Comparison of ENCODE assay signal across 37 cellular contexts in genomic region chr16:2282262-2282661, GRCh38. TPM values are rescaled to one million over a fixed set of nuclear protein-coding genes. Genes with fewer than 3 reads are reported as not detected.
"Had no signal": no experiment of that assay in that cellular context is flagged by ENCODE, and none has a peak within 500 bp of the region (broad histone marks: within the 10 kb centered on the region; RNA-seq: fewer than 3 reads in every experiment).

No MANE protein-coding gene starts in this region.

- H3K9me3 ChIP-seq: ascending aorta had no signal

- ATAC-seq: activated CD4-positive, alpha-beta T cell treated with anti-CD3 and anti-CD28 coated beads for 36 hours; activated CD4-positive, CD25-positive, alpha-beta regulatory T cell treated with anti-CD3 and anti-CD28 coated beads, Interleukin-2, amount 50 U/mL, for 24 hours; activated CD8-positive, alpha-beta memory T cell treated with anti-CD3 and anti-CD28 coated beads, Interleukin-2, amount 10 ng/mL, durations not matched to agents 7 days and 5 days; activated CD8-positive, alpha-beta T cell treated with anti-CD3 and anti-CD28 coated beads, Interleukin-2, amount 10 ng/mL, durations not matched to agents 7 days and 5 days; activated naive CD8-positive, alpha-beta T cell treated with anti-CD3 and anti-CD28 coated beads, Interleukin-2, amount 50 U/mL, for 24 hours; WTC11 had no signal

- H3K27ac Mint-ChIP-seq: activated CD4-positive, alpha-beta memory T cell treated with anti-CD3 and anti-CD28 coated beads, Interleukin-2, amount 10 ng/mL, durations not matched to agents 7 days and 5 days; activated CD4-positive, alpha-beta T cell treated with anti-CD3 and anti-CD28 coated beads for 36 hours; activated CD4-positive, alpha-beta T cell treated with anti-CD3 and anti-CD28 coated beads, Interleukin-2, amount 10 ng/mL, durations not matched to agents 7 days and 5 days; activated CD8-positive, alpha-beta memory T cell treated with anti-CD3 and anti-CD28 coated beads, Interleukin-2, amount 10 ng/mL, durations not matched to agents 7 days and 5 days; activated CD8-positive, alpha-beta T cell treated with anti-CD3 and anti-CD28 coated beads, Interleukin-2, amount 10 ng/mL, durations not matched to agents 7 days and 5 days; activated naive CD4-positive, alpha-beta T cell treated with anti-CD3 and anti-CD28 coated beads, Interleukin-2, amount 10 ng/mL, durations not matched to agents 7 days and 5 days; activated naive CD4-positive, alpha-beta T cell treated with anti-CD3 and anti-CD28 coated beads, Interleukin-2, amount 50 U/mL, for 24 hours; activated naive CD8-positive, alpha-beta T cell; activated naive CD8-positive, alpha-beta T cell treated with anti-CD3 and anti-CD28 coated beads, Interleukin-2, amount 10 ng/mL, durations not matched to agents 7 days and 5 days; activated naive CD8-positive, alpha-beta T cell treated with anti-CD3 and anti-CD28 coated beads, Interleukin-2, amount 50 U/mL, for 24 hours; activated T-cell treated with anti-CD3 and anti-CD28 coated beads, Interleukin-2, amount 50 U/mL, for 24 hours; activated T-helper 2 cell treated with anti-CD3 and anti-CD28 coated beads, Interferon-gamma antibody, Interleukin-2, Interleukin-4, amounts not matched to agents 10 μg/mL and 5 μg/mL and 100 μg/mL, durations not matched to agents 14 hours and 24 hours and 36 hours; brain; T-helper 1 cell treated with Interleukin-12 subunit alpha and Interleukin-12 subunit beta and Interleukin-4 antibody, amounts not matched to agents 30 μg/mL and 1 μg/mL, for 36 hours; T-helper 2 cell treated with Interferon-gamma antibody and Interleukin-4, amounts not matched to agents 5 μg/mL and 100 μg/mL, for 36 hours; WTC11 had no signal

- DNase-seq: activated CD4-positive, alpha-beta memory T cell treated with anti-CD3 and anti-CD28 coated beads, Interleukin-2, amount 10 ng/mL, durations not matched to agents 7 days and 5 days; activated CD4-positive, alpha-beta T cell treated with anti-CD3 and anti-CD28 coated beads for 1 hour; activated CD4-positive, alpha-beta T cell treated with anti-CD3 and anti-CD28 coated beads for 36 hours; activated CD4-positive, alpha-beta T cell treated with anti-CD3 and anti-CD28 coated beads for 48 hours; activated CD4-positive, alpha-beta T cell treated with anti-CD3 and anti-CD28 coated beads, Interleukin-2, amount 10 ng/mL, durations not matched to agents 7 days and 5 days; activated CD4-positive, alpha-beta T cell treated with anti-CD3 and anti-CD28 coated beads, Interleukin-2, amount 50 U/mL, for 48 hours; activated CD4-positive, CD25-positive, alpha-beta regulatory T cell; activated CD8-positive, alpha-beta memory T cell treated with anti-CD3 and anti-CD28 coated beads for 24 hours; activated CD8-positive, alpha-beta memory T cell treated with anti-CD3 and anti-CD28 coated beads, Interleukin-2, amount 10 ng/mL, durations not matched to agents 7 days and 5 days; activated CD8-positive, alpha-beta memory T cell treated with anti-CD3 and anti-CD28 coated beads, Interleukin-2, amount 50 U/mL, for 48 hours; activated CD8-positive, alpha-beta T cell treated with anti-CD3 and anti-CD28 coated beads, Interleukin-2, amount 10 ng/mL, durations not matched to agents 7 days and 5 days; activated effector memory CD4-positive, alpha-beta T cell treated with Interleukin-2 at 50 U/mL for 16 hours; activated gamma-delta T cell; activated naive CD4-positive, alpha-beta T cell treated with anti-CD3 and anti-CD28 coated beads, Interleukin-2, amount 10 ng/mL, durations not matched to agents 7 days and 5 days; activated naive CD4-positive, alpha-beta T cell treated with Interleukin-2 at 50 U/mL for 16 hours; activated naive CD8-positive, alpha-beta T cell treated with anti-CD3 and anti-CD28 coated beads, Interleukin-2, amount 10 ng/mL, durations not matched to agents 7 days and 5 days; activated naive CD8-positive, alpha-beta T cell treated with anti-CD3 and anti-CD28 coated beads, Interleukin-2, amount 50 U/mL, for 24 hours; activated T-cell treated with anti-CD3 and anti-CD28 coated beads, Interleukin-2, amount 50 U/mL, for 24 hours; activated T-cell treated with anti-CD3 and anti-CD28 coated beads, Interleukin-2, amount 50 U/mL, for 48 hours; amygdala; anterior cingulate cortex; cerebellar nuclear complex; T-helper 1 cell; T-helper 2 cell; T-helper 9 cell had no signal

- H3K4me3 Mint-ChIP-seq: activated CD4-positive, alpha-beta memory T cell treated with anti-CD3 and anti-CD28 coated beads, Interleukin-2, amount 10 ng/mL, durations not matched to agents 7 days and 5 days; activated CD4-positive, alpha-beta T cell treated with anti-CD3 and anti-CD28 coated beads for 36 hours; activated CD4-positive, alpha-beta T cell treated with anti-CD3 and anti-CD28 coated beads, Interleukin-2, amount 10 ng/mL, durations not matched to agents 7 days and 5 days; activated CD8-positive, alpha-beta memory T cell treated with anti-CD3 and anti-CD28 coated beads, Interleukin-2, amount 10 ng/mL, durations not matched to agents 7 days and 5 days; activated CD8-positive, alpha-beta T cell treated with anti-CD3 and anti-CD28 coated beads, Interleukin-2, amount 10 ng/mL, durations not matched to agents 7 days and 5 days; activated naive CD4-positive, alpha-beta T cell treated with anti-CD3 and anti-CD28 coated beads, Interleukin-2, amount 10 ng/mL, durations not matched to agents 7 days and 5 days; activated naive CD4-positive, alpha-beta T cell treated with anti-CD3 and anti-CD28 coated beads, Interleukin-2, amount 50 U/mL, for 24 hours; activated naive CD8-positive, alpha-beta T cell; activated naive CD8-positive, alpha-beta T cell treated with anti-CD3 and anti-CD28 coated beads, Interleukin-2, amount 10 ng/mL, durations not matched to agents 7 days and 5 days; activated naive CD8-positive, alpha-beta T cell treated with anti-CD3 and anti-CD28 coated beads, Interleukin-2, amount 50 U/mL, for 24 hours; activated T-cell treated with anti-CD3 and anti-CD28 coated beads, Interleukin-2, amount 50 U/mL, for 24 hours; brain; central memory CD8-positive, alpha-beta T cell; T-helper 1 cell treated with Interleukin-12 subunit alpha and Interleukin-12 subunit beta and Interleukin-4 antibody, amounts not matched to agents 30 μg/mL and 1 μg/mL, for 36 hours; T-helper 2 cell treated with Interferon-gamma antibody and Interleukin-4, amounts not matched to agents 5 μg/mL and 100 μg/mL, for 36 hours; WTC11 had no signal

- H3K36me3 Mint-ChIP-seq: activated CD8-positive, alpha-beta memory T cell treated with anti-CD3 and anti-CD28 coated beads, Interleukin-2, amount 10 ng/mL, durations not matched to agents 7 days and 5 days; activated naive CD4-positive, alpha-beta T cell treated with anti-CD3 and anti-CD28 coated beads, Interleukin-2, amount 10 ng/mL, durations not matched to agents 7 days and 5 days; activated naive CD8-positive, alpha-beta T cell; activated naive CD8-positive, alpha-beta T cell treated with anti-CD3 and anti-CD28 coated beads, Interleukin-2, amount 10 ng/mL, durations not matched to agents 7 days and 5 days; WTC11 had no signal

- H3K9me3 Mint-ChIP-seq: activated CD4-positive, alpha-beta memory T cell treated with anti-CD3 and anti-CD28 coated beads, Interleukin-2, amount 10 ng/mL, durations not matched to agents 7 days and 5 days; activated CD4-positive, alpha-beta T cell treated with anti-CD3 and anti-CD28 coated beads, Interleukin-2, amount 10 ng/mL, durations not matched to agents 7 days and 5 days; activated naive CD4-positive, alpha-beta T cell treated with anti-CD3 and anti-CD28 coated beads, Interleukin-2, amount 10 ng/mL, durations not matched to agents 7 days and 5 days; activated naive CD4-positive, alpha-beta T cell treated with anti-CD3 and anti-CD28 coated beads, Interleukin-2, amount 50 U/mL, for 24 hours; activated naive CD8-positive, alpha-beta T cell treated with anti-CD3 and anti-CD28 coated beads, Interleukin-2, amount 10 ng/mL, durations not matched to agents 7 days and 5 days; activated naive CD8-positive, alpha-beta T cell treated with anti-CD3 and anti-CD28 coated beads, Interleukin-2, amount 50 U/mL, for 24 hours; activated T-cell treated with anti-CD3 and anti-CD28 coated beads, Interleukin-2, amount 50 U/mL, for 24 hours; activated T-helper 2 cell treated with anti-CD3 and anti-CD28 coated beads, Interferon-gamma antibody, Interleukin-2, Interleukin-4, amounts not matched to agents 10 μg/mL and 5 μg/mL and 100 μg/mL, durations not matched to agents 14 hours and 24 hours and 36 hours; brain; central memory CD8-positive, alpha-beta T cell; T-helper 1 cell treated with Interleukin-12 subunit alpha and Interleukin-12 subunit beta and Interleukin-4 antibody, amounts not matched to agents 30 μg/mL and 1 μg/mL, for 36 hours; T-helper 2 cell treated with Interferon-gamma antibody and Interleukin-4, amounts not matched to agents 5 μg/mL and 100 μg/mL, for 36 hours; WTC11 had no signal

- H3K27ac ChIP-seq: ascending aorta, cardiac muscle cell, VCaP had no signal

- H3K27me3 ChIP-seq: ascending aorta, cardiac muscle cell had no signal

- H3K4me3 ChIP-seq: ascending aorta, cardiac muscle cell had no signal

- H3K4me1 ChIP-seq: ascending aorta had no signal

- H3K27me3 Mint-ChIP-seq: activated CD4-positive, alpha-beta memory T cell treated with anti-CD3 and anti-CD28 coated beads, Interleukin-2, amount 10 ng/mL, durations not matched to agents 7 days and 5 days; activated CD4-positive, alpha-beta T cell treated with anti-CD3 and anti-CD28 coated beads for 36 hours; activated CD4-positive, alpha-beta T cell treated with anti-CD3 and anti-CD28 coated beads, Interleukin-2, amount 10 ng/mL, durations not matched to agents 7 days and 5 days; activated CD8-positive, alpha-beta memory T cell treated with anti-CD3 and anti-CD28 coated beads, Interleukin-2, amount 10 ng/mL, durations not matched to agents 7 days and 5 days; activated naive CD4-positive, alpha-beta T cell treated with anti-CD3 and anti-CD28 coated beads, Interleukin-2, amount 10 ng/mL, durations not matched to agents 7 days and 5 days; activated naive CD4-positive, alpha-beta T cell treated with anti-CD3 and anti-CD28 coated beads, Interleukin-2, amount 50 U/mL, for 24 hours; activated naive CD8-positive, alpha-beta T cell; activated naive CD8-positive, alpha-beta T cell treated with anti-CD3 and anti-CD28 coated beads, Interleukin-2, amount 10 ng/mL, durations not matched to agents 7 days and 5 days; activated naive CD8-positive, alpha-beta T cell treated with anti-CD3 and anti-CD28 coated beads, Interleukin-2, amount 50 U/mL, for 24 hours; activated T-cell treated with anti-CD3 and anti-CD28 coated beads, Interleukin-2, amount 50 U/mL, for 24 hours; brain; central memory CD8-positive, alpha-beta T cell had no signal

- H3K36me3 ChIP-seq: cardiac muscle cell had no signal

- H3K4me1 Mint-ChIP-seq: activated CD4-positive, alpha-beta memory T cell treated with anti-CD3 and anti-CD28 coated beads, Interleukin-2, amount 10 ng/mL, durations not matched to agents 7 days and 5 days; activated CD4-positive, alpha-beta T cell treated with anti-CD3 and anti-CD28 coated beads for 36 hours; activated CD4-positive, alpha-beta T cell treated with anti-CD3 and anti-CD28 coated beads, Interleukin-2, amount 10 ng/mL, durations not matched to agents 7 days and 5 days; activated CD8-positive, alpha-beta memory T cell treated with anti-CD3 and anti-CD28 coated beads, Interleukin-2, amount 10 ng/mL, durations not matched to agents 7 days and 5 days; activated naive CD4-positive, alpha-beta T cell treated with anti-CD3 and anti-CD28 coated beads, Interleukin-2, amount 10 ng/mL, durations not matched to agents 7 days and 5 days; activated naive CD4-positive, alpha-beta T cell treated with anti-CD3 and anti-CD28 coated beads, Interleukin-2, amount 50 U/mL, for 24 hours; activated naive CD8-positive, alpha-beta T cell treated with anti-CD3 and anti-CD28 coated beads, Interleukin-2, amount 10 ng/mL, durations not matched to agents 7 days and 5 days; activated naive CD8-positive, alpha-beta T cell treated with anti-CD3 and anti-CD28 coated beads, Interleukin-2, amount 50 U/mL, for 24 hours; central memory CD8-positive, alpha-beta T cell; WTC11 had no signal

RNA-seq across cellular contexts. Expression of gene DNASE1L2, which starts 46.0 kb away (rescaled TPM):
- total RNA-seq: ascending aorta had no signal
